Comparison of ENCODE assay signal across 24 cellular contexts in genomic region chr9:136734837-136735496, GRCh38. TPM values are rescaled to one million over a fixed set of nuclear protein-coding genes. Genes with fewer than 3 reads are reported as not detected.
DNase-seq lines count a peak whose midpoint lies in the region; ATAC-seq lines count a peak whose summit lies in the region.
"Had no signal": no experiment of that assay in that cellular context is flagged by ENCODE, and none has a peak within 500 bp of the region (broad histone marks: within the 10 kb centered on the region; RNA-seq: fewer than 3 reads in every experiment).

No MANE protein-coding gene starts in this region.

- no peaks in the 10 kb centered on the region for H3K36me3 Mint-ChIP-seq in activated T-helper 17 cell treated with anti-CD3 and anti-CD28 coated beads, Interleukin-2, amount 50 U/mL, for 72 hours (ENCODE audit: low read depth)

- no peak overlapping the region for H3K27ac ChIP-seq in right cardiac atrium (ENCODE audit: low read length)

- H3K27me3 ChIP-seq in right cardiac atrium (ENCODE audit: control insufficient read depth, insufficient read depth) = no peaks in the 10 kb centered on the region

- peak; percentile 48 for DNase-seq in activated CD4-positive, alpha-beta T cell treated with anti-CD3 and anti-CD28 coated beads for 48 hours
- no peak for DNase-seq in activated CD4-positive, alpha-beta T cell treated with anti-CD3 and anti-CD28 coated beads, Interleukin-2, amount 50 U/mL, for 4 hours
- DNase-seq in right cardiac atrium = peak in 2 of 3 donors; percentile 24 to 31
- DNase-seq in left cardiac atrium = no peak
- no peak for DNase-seq in stimulated activated naive CD8-positive, alpha-beta T cell treated with anti-CD3 and anti-CD28 coated beads, Interleukin-15, amount 100 ng/mL, for 72 hours
- DNase-seq in NCI-H2081 (lab: John Stamatoyannopoulos, UW) = no peak
- DNase-seq: CD4-positive, alpha-beta T cell; DMS53; Karpas-422; NCI-H1092 treated with DMSO at 0.1 percent for 48 hours; NCI-H1436; NCI-H187; NCI-H446; NCI-H524 treated with DMSO at 0.1 percent for 48 hours; NCI-H774; PC-3 had no signal

- no peaks in the 10 kb centered on the region for H3K9me3 ChIP-seq in right cardiac atrium (ENCODE audit: control insufficient read depth, low read length)

- intact Hi-C loops in right cardiac atrium (cut with DNase I) = no loop called here
- intact Hi-C loops in left cardiac atrium (cut with DNase I) = no loop called here

- no peak overlapping the region for H3K27ac Mint-ChIP-seq in activated T-helper 17 cell treated with anti-CD3 and anti-CD28 coated beads, Interleukin-2, amount 50 U/mL, for 72 hours
- H3K27ac Mint-ChIP-seq in stimulated activated naive CD8-positive, alpha-beta T cell treated with anti-CD3 and anti-CD28 coated beads, Interleukin-15, amount 100 ng/mL, for 72 hours = no peak overlapping the region
- H3K27ac Mint-ChIP-seq: CD4-positive, alpha-beta T cell had no signal

- no peaks in the 10 kb centered on the region for H3K9me3 Mint-ChIP-seq in activated T-helper 17 cell treated with anti-CD3 and anti-CD28 coated beads, Interleukin-2, amount 50 U/mL, for 72 hours
- no peaks in the 10 kb centered on the region for H3K9me3 Mint-ChIP-seq in stimulated activated naive CD8-positive, alpha-beta T cell treated with anti-CD3 and anti-CD28 coated beads, Interleukin-15, amount 100 ng/mL, for 72 hours
- H3K9me3 Mint-ChIP-seq: CD4-positive, alpha-beta T cell had no signal

- no peaks in the 10 kb centered on the region for H3K4me1 ChIP-seq in right cardiac atrium (ENCODE audit: control insufficient read depth, insufficient read depth, low read length)

- ATAC-seq in right cardiac atrium (no peak), left cardiac atrium (no peak)
- peak; percentile 68 for ATAC-seq in activated T-helper 17 cell treated with anti-CD3 and anti-CD28 coated beads, Interleukin-2, amount 50 U/mL, for 72 hours (replicated peaks)
- ATAC-seq in stimulated activated naive CD8-positive, alpha-beta T cell treated with anti-CD3 and anti-CD28 coated beads, Interleukin-15, amount 100 ng/mL, for 72 hours = peak; percentile 70
- ATAC-seq: HCT116, PC-3 had no signal

- H3K4me3 ChIP-seq in right cardiac atrium (ENCODE audit: low read length) = no peak overlapping the region

- no peaks in the 10 kb centered on the region for H3K27me3 Mint-ChIP-seq in activated T-helper 17 cell treated with anti-CD3 and anti-CD28 coated beads, Interleukin-2, amount 50 U/mL, for 72 hours
- H3K27me3 Mint-ChIP-seq in stimulated activated naive CD8-positive, alpha-beta T cell treated with anti-CD3 and anti-CD28 coated beads, Interleukin-15, amount 100 ng/mL, for 72 hours = no peaks in the 10 kb centered on the region
- H3K27me3 Mint-ChIP-seq: CD4-positive, alpha-beta T cell had no signal

- WGBS in right cardiac atrium = 86% methylated on average over 12 of the region's 12 CpGs

- H3K4me3 Mint-ChIP-seq in activated T-helper 17 cell treated with anti-CD3 and anti-CD28 coated beads, Interleukin-2, amount 50 U/mL, for 72 hours = no peak overlapping the region
- no peak overlapping the region for H3K4me3 Mint-ChIP-seq in stimulated activated naive CD8-positive, alpha-beta T cell treated with anti-CD3 and anti-CD28 coated beads, Interleukin-15, amount 100 ng/mL, for 72 hours
- H3K4me3 Mint-ChIP-seq: CD4-positive, alpha-beta T cell had no signal

- H3K4me1 Mint-ChIP-seq in activated T-helper 17 cell treated with anti-CD3 and anti-CD28 coated beads, Interleukin-2, amount 50 U/mL, for 72 hours = peaks cover 6% of the 10 kb centered on the region
- H3K4me1 Mint-ChIP-seq in stimulated activated naive CD8-positive, alpha-beta T cell treated with anti-CD3 and anti-CD28 coated beads, Interleukin-15, amount 100 ng/mL, for 72 hours = peaks cover 38% of the 10 kb centered on the region

RNA-seq across cellular contexts. Expression of gene LCN10, which starts 7.8 kb away (rescaled TPM):
- total RNA-seq in right cardiac atrium (10 to 100 TPM in 1 of 4 donors, 1 to 10 TPM in 3; 4.5 to 14.1 (median 7.7) TPM), left cardiac atrium (10 to 100 TPM in 1 of 2 donors, 1 to 10 TPM in 1; 9.3 to 20.1 TPM)
- 14.7 TPM for polyA plus RNA-seq in right cardiac atrium
- 1 to 10 TPM; 1.0 to 1.8 TPM for total RNA-seq in activated T-helper 17 cell treated with anti-CD3 and anti-CD28 coated beads, Interleukin-2, amount 50 U/mL, for 72 hours
- total RNA-seq: A172; CD4-positive, alpha-beta T cell; Daoy; G401; H4; HT-29; PC-3 had no signal
- polyA plus RNA-seq: BJ had no signal

RNA-seq across cellular contexts. Expression of gene LCN6, which starts 13.4 kb away (rescaled TPM):
- total RNA-seq in right cardiac atrium (10 to 100 TPM in 3 of 4 donors, 1 to 10 TPM in 1; 8.3 to 22.8 (median 16.9) TPM), left cardiac atrium (10 to 100 TPM; 18.2 to 51.8 TPM)
- polyA plus RNA-seq in right cardiac atrium = 41.0 TPM
- not detected for total RNA-seq in activated T-helper 17 cell treated with anti-CD3 and anti-CD28 coated beads, Interleukin-2, amount 50 U/mL, for 72 hours
- total RNA-seq: A172; CD4-positive, alpha-beta T cell; Daoy; G401; H4; HT-29; PC-3 had no signal
- polyA plus RNA-seq: BJ had no signal

RNA-seq across cellular contexts. Expression of gene DIPK1B, which starts 22.6 kb away (rescaled TPM):
- total RNA-seq in right cardiac atrium (10 to 100 TPM; 34.2 to 40.8 (median 36.4) TPM), left cardiac atrium (10 to 100 TPM; 23.2 to 35.2 TPM)
- polyA plus RNA-seq in right cardiac atrium = 42.7 TPM
- total RNA-seq in activated T-helper 17 cell treated with anti-CD3 and anti-CD28 coated beads, Interleukin-2, amount 50 U/mL, for 72 hours = not detected
- total RNA-seq: HT-29 had no signal

RNA-seq across cellular contexts. Expression of gene LCN8, which starts 23.1 kb away (rescaled TPM):
- total RNA-seq in right cardiac atrium = not detected
- not detected for polyA plus RNA-seq in right cardiac atrium
- not detected for total RNA-seq in left cardiac atrium
- total RNA-seq in activated T-helper 17 cell treated with anti-CD3 and anti-CD28 coated beads, Interleukin-2, amount 50 U/mL, for 72 hours = not detected
- total RNA-seq: A172; CD4-positive, alpha-beta T cell; Daoy; G401; H4; HT-29; PC-3 had no signal
- polyA plus RNA-seq: BJ had no signal

RNA-seq across cellular contexts. Expression of gene LCN15, which starts 29.4 kb away (rescaled TPM):
- total RNA-seq in right cardiac atrium (1 to 10 TPM in 2 of 4 donors, under 1 TPM in 2; 0.32 to 1.3 (median 0.87) TPM), left cardiac atrium (1 to 10 TPM in 1 of 2 donors, under 1 TPM in 1; 0.41 to 1.1 TPM)
- 2.1 TPM for polyA plus RNA-seq in right cardiac atrium
- not detected for total RNA-seq in activated T-helper 17 cell treated with anti-CD3 and anti-CD28 coated beads, Interleukin-2, amount 50 U/mL, for 72 hours
- total RNA-seq: A172; CD4-positive, alpha-beta T cell; Daoy; G401; H4; HT-29; PC-3 had no signal
- polyA plus RNA-seq: BJ had no signal

Comparison
In these comparisons a context has a peak if more than half of its experiments do, and no peak if none do; other contexts are left out.
1. DNase-seq: peak in activated CD4-positive, alpha-beta T cell treated with anti-CD3 and anti-CD28 coated beads for 48 hours (single experiment) and right cardiac atrium (2 of 3); none in activated CD4-positive, alpha-beta T cell treated with anti-CD3 and anti-CD28 coated beads, Interleukin-2, amount 50 U/mL, for 4 hours (0 of 2), left cardiac atrium (single experiment), stimulated activated naive CD8-positive, alpha-beta T cell treated with anti-CD3 and anti-CD28 coated beads, Interleukin-15, amount 100 ng/mL, for 72 hours (0 of 2) and NCI-H2081 (0 of 2).
2. ATAC-seq: peak in activated T-helper 17 cell treated with anti-CD3 and anti-CD28 coated beads, Interleukin-2, amount 50 U/mL, for 72 hours (single experiment) and stimulated activated naive CD8-positive, alpha-beta T cell treated with anti-CD3 and anti-CD28 coated beads, Interleukin-15, amount 100 ng/mL, for 72 hours (single experiment); none in right cardiac atrium (0 of 2) and left cardiac atrium (0 of 2).
3. RNA of gene LCN6, which starts 13.4 kb away (total RNA-seq): 18.2 to 51.8 TPM in left cardiac atrium and 8.3 to 22.8 TPM in right cardiac atrium; not detected in activated T-helper 17 cell treated with anti-CD3 and anti-CD28 coated beads, Interleukin-2, amount 50 U/mL, for 72 hours; every median in the first group is over 4 times any median in the second.
4. RNA of gene DIPK1B, which starts 22.6 kb away (total RNA-seq): 34.2 to 40.8 TPM in right cardiac atrium and 23.2 to 35.2 TPM in left cardiac atrium; not detected in activated T-helper 17 cell treated with anti-CD3 and anti-CD28 coated beads, Interleukin-2, amount 50 U/mL, for 72 hours; every median in the first group is over 10 times any median in the second.